Comparison of ENCODE assay signal across 1 cellular context in genomic region chr17:50815400-50815799, GRCh38.
TF ChIP-seq lines count a peak whose summit lies in the region.

No MANE protein-coding gene starts in this region.

TF ChIP-seq in K562, 482 proteins besides CTCF, POLR2A, EP300 and RAD21 (continued from another document):
- TF ChIP-seq CREB5 (CRISPR knock-in tag; IDR thresholded peaks at IDR 0.05) (no peak), ZNF146 (CRISPR knock-in tag; IDR thresholded peaks at IDR 0.05; ENCODE audit: unreplicated experiment) (no peak), THRA (IDR thresholded peaks at IDR 0.05) (no peak), SPI1 (IDR thresholded peaks at IDR 0.05; ENCODE audit: borderline replicate concordance, low read depth, low read length) (peak; percentile 55; the same call in 1 of the 2 replicates)
